1 cellular context compared by ENCODE assay signal in the genomic region with DNA sequence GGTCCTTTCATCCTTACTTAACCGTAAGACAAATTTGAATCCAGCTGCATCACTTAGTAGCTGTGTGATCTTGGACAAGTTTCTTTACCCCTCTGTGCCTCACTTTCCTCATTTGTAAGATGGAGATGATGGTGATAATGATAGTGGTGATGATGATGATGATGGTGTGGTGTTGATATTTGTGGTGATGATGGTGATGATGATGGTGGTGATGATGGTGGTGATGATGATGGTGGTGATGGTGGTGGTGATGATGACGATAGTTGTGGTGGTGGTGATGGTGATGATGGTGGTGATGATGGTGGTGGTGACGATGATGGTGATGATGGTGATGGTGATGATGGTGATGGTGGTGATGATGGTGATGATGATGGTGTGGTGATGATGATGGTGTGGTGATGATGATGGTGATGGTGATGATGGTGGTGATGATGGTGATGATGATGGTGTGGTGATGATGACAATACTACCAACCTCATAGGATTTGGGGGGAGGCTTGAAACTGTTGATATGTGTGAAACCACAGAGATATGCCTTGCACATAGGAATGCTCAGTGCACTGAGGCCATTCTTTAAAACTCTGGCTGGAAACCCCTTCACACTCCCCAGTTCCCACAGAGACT.
TF ChIP-seq lines count a peak whose summit lies in the region.

No MANE protein-coding gene starts in this region.

TF ChIP-seq in H1, 55 proteins besides CTCF, POLR2A, EP300 and RAD21 (continued from another document):
- TF ChIP-seq JUN (IDR thresholded peaks at IDR 0.05; ENCODE audit: low read depth, low read length) (no peak), TEAD4 (IDR thresholded peaks at IDR 0.05; ENCODE audit: low read depth, low read length) (no peak)
